In the genomic region with DNA sequence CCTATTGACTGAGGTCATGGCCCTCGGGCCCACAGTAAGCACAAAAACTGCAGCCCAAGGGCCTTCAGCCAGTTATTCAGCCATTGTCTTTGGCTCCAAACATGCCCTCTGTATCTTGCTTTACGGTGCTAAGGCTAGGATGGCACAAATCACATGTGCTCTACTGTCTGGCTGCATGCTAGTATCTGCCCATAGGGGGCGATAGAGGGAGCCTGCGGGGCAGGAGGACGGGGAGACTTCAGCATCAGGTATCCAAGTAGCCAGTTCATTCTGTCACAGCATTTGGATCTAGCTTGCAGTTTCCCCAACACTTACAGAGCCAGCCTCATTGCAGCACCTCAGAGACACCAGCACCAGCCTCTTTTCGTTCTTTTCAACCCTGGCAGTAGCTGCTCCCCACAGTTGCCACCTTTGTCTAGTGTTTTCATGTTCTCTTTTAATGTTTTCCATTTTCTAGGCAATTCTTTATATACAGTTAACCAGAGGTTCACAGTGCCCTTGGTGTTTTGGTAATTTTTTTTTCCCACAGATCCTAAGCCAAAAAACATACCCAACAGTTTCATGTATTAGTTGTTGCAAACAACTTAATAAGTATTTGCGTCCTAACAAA, we compare ENCODE assay signal across 8 cellular contexts.
DNase-seq lines count a peak whose midpoint lies in the region; ATAC-seq, FAIRE-seq and TF ChIP-seq lines count a peak whose summit lies in the region.

No MANE protein-coding gene starts in this region.

- H3K4me3 ChIP-seq in A673 (ENCODE audit: low read depth, low read length, poor library complexity, severe bottlenecking) (no peak overlapping the region), NT2/D1 (ENCODE audit: insufficient read length, low read depth) (no peak overlapping the region), left ventricle myocardium inferior (no peak overlapping the region)

- POLR2A ChIA-PET in A673 (lab: Charles Lee; ENCODE audit: low non-redundant PET) = no interaction called here

- intact Hi-C loops in A673 (cut with micrococcal nuclease; ENCODE audit: unreplicated experiment) (no loop called here), left ventricle myocardium inferior (cut with micrococcal nuclease) (no loop called here)

- no peaks in the 10 kb centered on the region for H3K36me3 ChIP-seq in A673 (ENCODE audit: insufficient read depth, low read length, poor library complexity, severe bottlenecking)
- no peaks in the 10 kb centered on the region for H3K36me3 ChIP-seq in NT2/D1 (ENCODE audit: insufficient read depth, insufficient read length, low read length)
- H3K36me3 ChIP-seq in left ventricle myocardium inferior = no peaks in the 10 kb centered on the region

- H3K27ac ChIP-seq in A673 (ENCODE audit: low read depth, low read length, poor library complexity, severe bottlenecking) = no peak overlapping the region
- H3K27ac ChIP-seq in left ventricle myocardium inferior (replicated peaks) = peak overlapping the region; percentile 80

- FAIRE-seq in D721Med (lab: Jason Lieb, UNC) = no peak

- TF ChIP-seq CTCF in A673 (conservative IDR thresholded peaks at IDR 0.05; ENCODE audit: low read depth, low read length) = peak; percentile 70
- TF ChIP-seq CTCF in D721Med (IDR thresholded peaks at IDR 0.05; ENCODE audit: insufficient read depth, missing control alignments) = peak; percentile 29
- TF ChIP-seq CTCF in left ventricle myocardium inferior (IDR thresholded peaks at IDR 0.05; ENCODE audit: borderline replicate concordance) = peak; percentile 32

- H3K9ac ChIP-seq in NT2/D1 (ENCODE audit: insufficient read length, low read depth) = no peak overlapping the region

- ATAC-seq in GM21367 (IDR thresholded peaks at IDR 0.05; ENCODE audit: unreplicated experiment) (no peak), GM21381 (IDR thresholded peaks at IDR 0.05; ENCODE audit: unreplicated experiment) (no peak)

- H3K27me3 ChIP-seq in A673 (replicated peaks; ENCODE audit: insufficient read depth, low read depth, low read length, poor library complexity) = peaks cover 35% of the 10 kb centered on the region
- no peaks in the 10 kb centered on the region for H3K27me3 ChIP-seq in NT2/D1 (ENCODE audit: insufficient read depth, insufficient read length)
- H3K27me3 ChIP-seq in left ventricle myocardium inferior (ENCODE audit: low read depth) = peaks cover 3% of the 10 kb centered on the region

- H3K9me3 ChIP-seq in A673 (ENCODE audit: low read depth, low read length, poor library complexity, severe bottlenecking) (no peaks in the 10 kb centered on the region), NT2/D1 (ENCODE audit: insufficient read depth, low read length) (0 out of 2 replicates have a peak, but pooled peaks cover 10% of the 10 kb centered on the region), left ventricle myocardium inferior (replicated peaks) (no peaks in the 10 kb centered on the region)

- DNase-seq in A673 (ENCODE audit: low spot score) (peak; percentile 48), D721Med (ENCODE audit: insufficient read length, low spot score) (no peak), NT2/D1 (ENCODE audit: low read depth, low spot score) (peak; percentile 71), left ventricle myocardium inferior (no peak), SKM-1 (lab: John Stamatoyannopoulos, UW; ENCODE audit: unreplicated experiment) (no peak), occipital lobe (lab: John Stamatoyannopoulos, UW) (no peak)

- no TSS peak for BruUV-seq in A673 (replicated peaks; lab: Mats Ljungman, UMichigan)

- CTCF ChIA-PET in A673 (lab: Charles Lee) = no interaction called here

- H3K4me1 ChIP-seq in A673 (ENCODE audit: insufficient read depth, low read length, poor library complexity, severe bottlenecking) (no peaks in the 10 kb centered on the region), NT2/D1 (ENCODE audit: insufficient read depth, insufficient read length) (no peaks in the 10 kb centered on the region), left ventricle myocardium inferior (peaks cover 7% of the 10 kb centered on the region)

Comparison
In these comparisons a context has a peak if more than half of its experiments do, and no peak if none do; other contexts are left out.
1. DNase-seq: peak in A673 (single experiment) and NT2/D1 (single experiment); none in D721Med (single experiment), left ventricle myocardium inferior (single experiment), SKM-1 (single experiment) and occipital lobe (single experiment).
2. Peak in every context shown above with its lines, with median percentiles within 50 percentile points of each other: CTCF ChIP-seq.